17 cellular contexts compared by ENCODE assay signal in the genomic region with DNA sequence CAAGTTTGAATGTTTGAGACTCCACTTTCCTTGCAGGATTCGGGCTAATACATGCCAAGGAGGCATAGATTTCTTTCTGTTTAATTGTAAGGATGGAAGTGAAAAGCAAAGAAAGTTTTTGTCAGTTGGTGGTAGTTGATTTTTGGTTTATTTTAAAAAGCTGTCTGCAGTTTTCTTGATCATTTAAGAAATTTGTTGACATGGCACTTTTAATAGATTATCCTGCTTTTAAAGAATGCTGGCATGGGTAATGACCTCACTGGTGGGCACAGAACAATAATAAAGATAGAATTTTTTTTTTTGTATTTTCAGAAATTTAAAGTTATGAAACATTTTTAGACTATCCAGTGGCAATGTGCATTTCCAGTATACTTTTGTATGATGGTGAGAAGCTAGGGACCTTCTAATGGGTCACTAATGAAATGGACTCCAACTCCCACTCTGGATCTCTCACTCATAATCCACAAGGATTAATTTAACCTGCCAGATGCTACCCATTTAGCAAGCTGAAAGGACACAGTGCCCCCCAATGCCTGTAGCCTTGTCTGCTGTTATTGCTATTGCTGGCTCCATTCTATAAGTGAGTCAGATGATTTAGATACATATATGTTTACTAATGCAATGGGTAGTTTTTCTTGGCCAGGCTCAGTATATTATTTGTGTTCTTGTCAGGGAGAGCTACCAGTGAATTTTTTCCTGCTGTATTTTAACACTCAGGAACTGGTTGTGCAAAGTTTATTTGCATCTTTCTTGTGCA.
DNase-seq lines count a peak whose midpoint lies in the region; ATAC-seq and TF ChIP-seq lines count a peak whose summit lies in the region.
"Had no signal": no experiment of that assay in that cellular context is flagged by ENCODE, and none has a peak within 500 bp of the region (broad histone marks: within the 10 kb centered on the region; RNA-seq: fewer than 3 reads in every experiment).

No MANE protein-coding gene starts in this region.

- POLR2A ChIA-PET in activated CD8-positive, alpha-beta T cell treated with anti-CD3 and anti-CD28 coated beads, Interleukin-2, amount 10 ng/mL, durations not matched to agents 7 days and 5 days (lab: Charles Lee), result interaction anchor here (0.7 to 1.8 kb wide), 7 partner anchors 7 to 102 kb away, joined by 3 to 5 read pairs (median 4); no protein-coding TSS in a partner anchor
- POLR2A ChIA-PET in naive thymus-derived CD8-positive, alpha-beta T cell (lab: Charles Lee), result interaction anchor here (0.6 to 2.8 kb wide), 5 partner anchors 8 to 92 kb away, joined by 3 to 12 read pairs (median 4); no protein-coding TSS in a partner anchor

- H3K36me3 Mint-ChIP-seq in activated CD8-positive, alpha-beta T cell treated with anti-CD3 and anti-CD28 coated beads, Interleukin-2, amount 10 ng/mL, durations not matched to agents 7 days and 5 days (ENCODE audit: low read depth), result peaks cover 44% of the 10 kb centered on the region
- H3K36me3 Mint-ChIP-seq in naive thymus-derived CD8-positive, alpha-beta T cell, result peaks cover 5 to 10% (median 8%) of the 10 kb centered on the region in 3 donors
- H3K36me3 Mint-ChIP-seq in endodermal cell (ENCODE audit: low read depth), result no peaks in the 10 kb centered on the region

- H3K4me3 Mint-ChIP-seq in activated CD8-positive, alpha-beta T cell treated with anti-CD3 and anti-CD28 coated beads, Interleukin-2, amount 10 ng/mL, durations not matched to agents 7 days and 5 days, result no peak overlapping the region
- H3K4me3 Mint-ChIP-seq in naive thymus-derived CD8-positive, alpha-beta T cell, result peak overlapping the region in 7 of 10 donors; percentile 6 to 72 (median 8)
- H3K4me3 Mint-ChIP-seq in endodermal cell, result no peak overlapping the region

- H3K27me3 Mint-ChIP-seq in activated CD8-positive, alpha-beta T cell treated with anti-CD3 and anti-CD28 coated beads, Interleukin-2, amount 10 ng/mL, durations not matched to agents 7 days and 5 days (ENCODE audit: low read depth), result no peaks in the 10 kb centered on the region
- H3K27me3 Mint-ChIP-seq in naive thymus-derived CD8-positive, alpha-beta T cell, result no peaks in the 10 kb centered on the region
- no peaks in the 10 kb centered on the region for H3K27me3 Mint-ChIP-seq in endodermal cell (ENCODE audit: insufficient read depth)

- ATAC-seq in activated CD8-positive, alpha-beta T cell treated with anti-CD3 and anti-CD28 coated beads, Interleukin-2, amount 10 ng/mL, durations not matched to agents 7 days and 5 days, result no peak
- ATAC-seq in naive thymus-derived CD8-positive, alpha-beta T cell, result no peak
- ATAC-seq in GM18870 (IDR thresholded peaks at IDR 0.05; ENCODE audit: unreplicated experiment), result no peak
- ATAC-seq: heart left ventricle had no signal

- H3K9ac ChIP-seq in endodermal cell (ENCODE audit: extremely low read depth, low read length, poor library complexity, severe bottlenecking), result no peak overlapping the region
- H3K9ac ChIP-seq: KMS-11 had no signal

- H3K36me3 ChIP-seq in H7 (replicated peaks; ENCODE audit: control insufficient read depth, insufficient read depth, low read length), result no peaks in the 10 kb centered on the region
- no peaks in the 10 kb centered on the region for H3K36me3 ChIP-seq in endodermal cell (ENCODE audit: control insufficient read depth, insufficient read depth, low read length)
- H3K36me3 ChIP-seq: breast epithelium, heart left ventricle, thoracic aorta had no signal

- peak; percentile 6 for DNase-seq in DMS 273 (lab: John Stamatoyannopoulos, UW; ENCODE audit: unreplicated experiment)
- no peak for DNase-seq in DMS 273 treated with DMSO at 0.1 percent for 48 hours (lab: John Stamatoyannopoulos, UW)
- no peak for DNase-seq in GM13976 (ENCODE audit: low spot score)
- DNase-seq in activated CD8-positive, alpha-beta T cell treated with anti-CD3 and anti-CD28 coated beads, Interleukin-2, amount 10 ng/mL, durations not matched to agents 7 days and 5 days, result no peak
- DNase-seq in naive thymus-derived CD8-positive, alpha-beta T cell, result no peak
- no peak for DNase-seq in H7
- DNase-seq in endodermal cell, result no peak
- DNase-seq: heart left ventricle, NCI-H1694, NCI-H774, SHP77 treated with DMSO at 0.1 percent for 48 hours had no signal

- peaks cover 80% of the 10 kb centered on the region for H3K4me1 Mint-ChIP-seq in activated CD8-positive, alpha-beta T cell treated with anti-CD3 and anti-CD28 coated beads, Interleukin-2, amount 10 ng/mL, durations not matched to agents 7 days and 5 days (ENCODE audit: low read depth)
- H3K4me1 Mint-ChIP-seq in naive thymus-derived CD8-positive, alpha-beta T cell, result peaks cover 24 to 84% (median 74%) of the 10 kb centered on the region in 4 donors
- peaks cover 48% of the 10 kb centered on the region for H3K4me1 Mint-ChIP-seq in endodermal cell

- H3K27ac ChIP-seq in endodermal cell (ENCODE audit: low read depth, low read length), result no peak overlapping the region
- H3K27ac ChIP-seq: 22Rv1, KMS-11, thoracic aorta had no signal

- H3K4me3 ChIP-seq in H7 (ENCODE audit: insufficient read depth, low read depth, low read length) (no peak overlapping the region), endodermal cell (ENCODE audit: low read length) (no peak overlapping the region)
- H3K4me3 ChIP-seq: breast epithelium, heart left ventricle, skin epidermis, thoracic aorta had no signal

- no peaks in the 10 kb centered on the region for H3K9me3 Mint-ChIP-seq in activated CD8-positive, alpha-beta T cell treated with anti-CD3 and anti-CD28 coated beads, Interleukin-2, amount 10 ng/mL, durations not matched to agents 7 days and 5 days (ENCODE audit: insufficient read depth)
- no peaks in the 10 kb centered on the region for H3K9me3 Mint-ChIP-seq in naive thymus-derived CD8-positive, alpha-beta T cell
- H3K9me3 Mint-ChIP-seq in endodermal cell, result no peaks in the 10 kb centered on the region

- no peaks in the 10 kb centered on the region for H3K9me3 ChIP-seq in endodermal cell (ENCODE audit: control insufficient read depth, low read length)
- H3K9me3 ChIP-seq: breast epithelium, heart left ventricle, thoracic aorta had no signal

- H3K4me1 ChIP-seq in endodermal cell (ENCODE audit: control insufficient read depth, insufficient read depth, low read length), result peaks cover 4% of the 10 kb centered on the region
- H3K4me1 ChIP-seq: breast epithelium had no signal

- TF ChIP-seq CTCF in GM13976 (IDR thresholded peaks at IDR 0.05; ENCODE audit: borderline replicate concordance, control extremely low read depth, extremely low read depth, insufficient read depth, missing control alignments) (peak; percentile 32), endodermal cell (conservative IDR thresholded peaks at IDR 0.05) (no peak)

- CTCF ChIA-PET in activated CD8-positive, alpha-beta T cell treated with anti-CD3 and anti-CD28 coated beads, Interleukin-2, amount 10 ng/mL, durations not matched to agents 7 days and 5 days (lab: Charles Lee), result interaction anchor here (0.8 to 7.1 kb wide), 19 partner anchors 8 to 102 kb away, joined by 3 to 76 read pairs (median 12); no protein-coding TSS in a partner anchor

- peak overlapping the region; percentile 4 for H3K27ac Mint-ChIP-seq in activated CD8-positive, alpha-beta T cell treated with anti-CD3 and anti-CD28 coated beads, Interleukin-2, amount 10 ng/mL, durations not matched to agents 7 days and 5 days
- peak overlapping the region in 5 of 10 donors; percentile 19 to 95 (median 70) for H3K27ac Mint-ChIP-seq in naive thymus-derived CD8-positive, alpha-beta T cell
- H3K27ac Mint-ChIP-seq in endodermal cell, result no peak overlapping the region

- no peaks in the 10 kb centered on the region for H3K27me3 ChIP-seq in H7 (ENCODE audit: control insufficient read depth, insufficient read depth, low read length)
- no peaks in the 10 kb centered on the region for H3K27me3 ChIP-seq in endodermal cell (ENCODE audit: control insufficient read depth, insufficient read depth, low read length, poor library complexity, severe bottlenecking)
- H3K27me3 ChIP-seq: breast epithelium, heart left ventricle had no signal

- 87 to 100% methylated on average over 1 of the region's 1 CpG for WGBS in endodermal cell (ENCODE audit: insufficient coverage in 1 of 2, insufficient read length in 1 of 2), 2 experiments

- in situ Hi-C loops in GM13976 (cut with MboI; ENCODE audit: low sequenced_read_pairs, unreplicated experiment), result loop anchor here (25.0 kb wide), 1 partner anchor 594 kb away; no protein-coding TSS in a partner anchor

Comparison
In these comparisons a context has a peak if more than half of its experiments do, and no peak if none do; other contexts are left out.
1. H3K4me3 Mint-ChIP-seq: peak in naive thymus-derived CD8-positive, alpha-beta T cell (7 of 10); none in activated CD8-positive, alpha-beta T cell treated with anti-CD3 and anti-CD28 coated beads, Interleukin-2, amount 10 ng/mL, durations not matched to agents 7 days and 5 days (single experiment) and endodermal cell (single experiment).